Comparison of ENCODE assay signal across 14 cellular contexts in genomic region chr18:42576141-42576540, GRCh38.
A peak's percentile ranks its signal among the peaks of the same experiment; 100 is the strongest.
DNase-seq lines count a peak whose midpoint lies in the region.
"Had no signal": no experiment of that assay in that cellular context is flagged by ENCODE, and none has a peak within 500 bp of the region (broad histone marks: within the 10 kb centered on the region; RNA-seq: fewer than 3 reads in every experiment).

No MANE protein-coding gene starts in this region.

- peak; percentile 22 for DNase-seq in A172 (ENCODE audit: low spot score)
- peak; percentile 50 for DNase-seq in M059J (ENCODE audit: low read depth)
- peak; percentile 74 for DNase-seq in NCI-H69 (lab: John Stamatoyannopoulos, UW)
- peak; percentile 26 for DNase-seq in left kidney (ENCODE audit: low read depth, low spot score)
- no peak for DNase-seq in NCI-H2227 (lab: John Stamatoyannopoulos, UW; ENCODE audit: unreplicated experiment)
- DNase-seq in stimulated activated CD4-positive, alpha-beta T cell treated with anti-CD3 and anti-CD28 coated beads, Interleukin-1b, Interleukin-23, amount 100 ng/mL, for 48 hours = no peak
- DNase-seq: ACHN; BE2C; C1 segment of cervical spinal cord; CD4-positive, CD25-positive, alpha-beta regulatory T cell; CD8-positive, alpha-beta memory T cell; COR-L47; HCEC 1CT; IMR-90 had no signal

Comparison
In these comparisons a context has a peak if more than half of its experiments do, and no peak if none do; other contexts are left out.
1. DNase-seq: peak in A172 (single experiment), M059J (single experiment), NCI-H69 (single experiment) and left kidney (single experiment); none in NCI-H2227 (single experiment) and stimulated activated CD4-positive, alpha-beta T cell treated with anti-CD3 and anti-CD28 coated beads, Interleukin-1b, Interleukin-23, amount 100 ng/mL, for 48 hours (single experiment).